ENCODE assay signal across 7 cellular contexts in genomic region chr13:20191902-20192469, GRCh38. TPM values are rescaled to one million over a fixed set of nuclear protein-coding genes. Genes with fewer than 3 reads are reported as not detected.
DNase-seq lines count a peak whose midpoint lies in the region; ATAC-seq, FAIRE-seq and TF ChIP-seq lines count a peak whose summit lies in the region.

No MANE protein-coding gene starts in this region.

- FAIRE-seq in endothelial cell of umbilical vein (lab: Jason Lieb, UNC) = no peak

- ATAC-seq in naive B cell (ENCODE audit: low read depth in 2 of 2) = peak in 1 of 2 donors; percentile 26
- ATAC-seq in GM21367 (IDR thresholded peaks at IDR 0.05; ENCODE audit: unreplicated experiment) = no peak

- no peak for TF ChIP-seq EP300 in SK-N-SH (IDR thresholded peaks at IDR 0.05; ENCODE audit: borderline replicate concordance in 1 of 2, low read depth in 1 of 2, low read length in 1 of 2)

- H3K4me3 Mint-ChIP-seq in naive B cell = peak overlapping the region; percentile 67 to 90 (median 78)

- TF ChIP-seq CTCF in SK-N-SH (IDR thresholded peaks at IDR 0.05) = no peak
- TF ChIP-seq CTCF in endothelial cell of umbilical vein (IDR thresholded peaks at IDR 0.05; ENCODE audit: extremely low read depth in 1 of 2, insufficient read depth in 1 of 2, low read depth in 1 of 2, low read length in 2 of 2) = no peak

- no peaks in the 10 kb centered on the region for H4K20me1 ChIP-seq in GM23248 (ENCODE audit: insufficient read depth)
- H4K20me1 ChIP-seq in SK-N-SH (ENCODE audit: insufficient read depth) = 0 out of 2 replicates have a peak, but pooled peaks cover 4% of the 10 kb centered on the region
- no peaks in the 10 kb centered on the region for H4K20me1 ChIP-seq in endothelial cell of umbilical vein (replicated peaks; ENCODE audit: control insufficient read depth, extremely low read depth, insufficient read depth, low read length)

- dilution Hi-C loops in endothelial cell of umbilical vein (cut with MboI; ENCODE audit: extremely low pct_ligation_motif_present, low sequenced_read_pairs) = no loop called here

- H3K9me1 ChIP-seq in endothelial cell of umbilical vein (replicated peaks; ENCODE audit: control insufficient read depth, extremely low read depth, insufficient read depth, low read length) = no peaks in the 10 kb centered on the region

- peak overlapping the region; percentile 67; the same call in 1 of the 2 replicates for H2AFZ ChIP-seq in GM23248
- H2AFZ ChIP-seq in SK-N-SH (ENCODE audit: low read depth) = peak overlapping the region; percentile 62
- peak overlapping the region; percentile 20 for H2AFZ ChIP-seq in endothelial cell of umbilical vein (ENCODE audit: low read depth, low read length)

- in situ Hi-C loops in GM23248 (cut with MboI) = loop anchor here (10.0 to 25.0 kb wide), 3 partner anchors 293 to 645 kb away; no protein-coding TSS in a partner anchor

- H3K27me3 ChIP-seq in GM23248 (replicated peaks; ENCODE audit: insufficient read depth) (peaks cover 40% of the 10 kb centered on the region), SK-N-SH (ENCODE audit: insufficient read depth) (peaks cover 76% of the 10 kb centered on the region), endothelial cell of umbilical vein (ENCODE audit: control insufficient read depth in 2 of 2, insufficient read depth in 2 of 2, low read length in 2 of 2) (peaks cover 66 to 78% of the 10 kb centered on the region in 2 experiments)

- H3K9me2 ChIP-seq in GM23248 (ENCODE audit: insufficient read depth) = no peaks in the 10 kb centered on the region
- H3K9me2 ChIP-seq in SK-N-SH = no peaks in the 10 kb centered on the region

- H3K27ac ChIP-seq in GM23248 = no peak overlapping the region
- H3K27ac ChIP-seq in SK-N-SH (ENCODE audit: low read depth in 2 of 2, low read length in 1 of 2) = no peak overlapping the region
- no peak overlapping the region for H3K27ac ChIP-seq in endothelial cell of umbilical vein (ENCODE audit: insufficient read depth, low read depth, low read length)

- POLR2A ChIA-PET in SK-N-SH (lab: Yijun Ruan, JAX) (no interaction called here), endothelial cell of umbilical vein (lab: Charles Lee) (no interaction called here)

- H3K79me2 ChIP-seq in GM23248 (ENCODE audit: insufficient read depth) (no peaks in the 10 kb centered on the region), SK-N-SH (ENCODE audit: insufficient read depth) (no peaks in the 10 kb centered on the region), endothelial cell of umbilical vein (ENCODE audit: control insufficient read depth, insufficient read depth, low read length) (no peaks in the 10 kb centered on the region)

- H3K27ac Mint-ChIP-seq in naive B cell = no peak overlapping the region

- TF ChIP-seq POLR2A in endothelial cell of umbilical vein (IDR thresholded peaks at IDR 0.05; ENCODE audit: low read depth, low read length) = no peak

- H3K9me3 Mint-ChIP-seq in naive B cell = peaks cover 0 to 2% (median 0%) of the 10 kb centered on the region in 7 donors

- intact Hi-C loops in endothelial cell of umbilical vein (cut with micrococcal nuclease) = no loop called here

- no peaks in the 10 kb centered on the region for H3K9me3 ChIP-seq in GM23248 (ENCODE audit: low read depth)
- H3K9me3 ChIP-seq in SK-N-SH = no peaks in the 10 kb centered on the region
- H3K9me3 ChIP-seq in endothelial cell of umbilical vein (replicated peaks; ENCODE audit: control insufficient read depth, insufficient read depth, low read length) = no peaks in the 10 kb centered on the region

- H3K4me2 ChIP-seq in GM23248 (ENCODE audit: unreplicated experiment) (peak overlapping the region; percentile 65), SK-N-SH (peak overlapping the region; percentile 80), endothelial cell of umbilical vein (ENCODE audit: insufficient read depth, low read length) (peak overlapping the region; percentile 33)

- no peaks in the 10 kb centered on the region for H3K36me3 ChIP-seq in GM23248 (ENCODE audit: low read depth)
- H3K36me3 ChIP-seq in SK-N-SH (replicated peaks in 1 of 2; ENCODE audit: control insufficient read depth in 1 of 2, insufficient read depth in 2 of 2, low read length in 1 of 2) = no peaks in the 10 kb centered on the region
- no peaks in the 10 kb centered on the region for H3K36me3 ChIP-seq in endothelial cell of umbilical vein (ENCODE audit: control insufficient read depth in 2 of 2, extremely low read depth in 1 of 2, insufficient read depth in 2 of 2, low read length in 2 of 2)

- peaks cover 19 to 22% (median 20%) of the 10 kb centered on the region in 3 donors for H3K4me1 Mint-ChIP-seq in naive B cell

- H3K4me3 ChIP-seq in GM23248 (peak overlapping the region; percentile 62), SK-N-SH (ENCODE audit: low read depth in 2 of 2, low read length in 1 of 2) (peak overlapping the region; percentile 25 to 53), endothelial cell of umbilical vein (replicated peaks in 1 of 3; ENCODE audit: insufficient read depth in 1 of 3, low read depth in 1 of 3, low read length in 3 of 3) (peak overlapping the region in 1 of 3 experiments; percentile 31)

- WGBS in GM23248 (ENCODE audit: low coverage in 1 of 2, low lambda C conversion rate in 2 of 2, missing lambda C conversion rate in 2 of 2), 2 experiments = 34 to 39% methylated on average over 31 to 36 of the region's 36 CpGs
- 18% methylated on average over 18 of the region's 36 CpGs for WGBS in SK-N-SH (ENCODE audit: low lambda C conversion rate)

- peaks cover 51 to 59% (median 55%) of the 10 kb centered on the region in 3 donors for H3K27me3 Mint-ChIP-seq in naive B cell

- no TSS peak for BruUV-seq in endothelial cell of umbilical vein (replicated peaks; lab: Mats Ljungman, UMichigan)

- H3K4me1 ChIP-seq in GM23248 (ENCODE audit: insufficient read depth) (peaks cover 22% of the 10 kb centered on the region), SK-N-SH (ENCODE audit: control insufficient read depth in 1 of 2, insufficient read depth in 2 of 2, low read depth in 1 of 2, low read length in 1 of 2) (peaks cover 4 to 11% of the 10 kb centered on the region in 2 experiments; a peak in 1 of 4 replicates), endothelial cell of umbilical vein (ENCODE audit: control insufficient read depth, extremely low read depth, insufficient read depth, low read length) (no peaks in the 10 kb centered on the region)

- peak; percentile 41 for DNase-seq in GM23248
- DNase-seq in SK-N-SH = no peak
- no peak for DNase-seq in endothelial cell of umbilical vein (ENCODE audit: low read depth, low spot score)
- DNase-seq in naive B cell = no peak
- no peak for DNase-seq in NCI-H510A (lab: John Stamatoyannopoulos, UW)
- no peak for DNase-seq in MV-4-11 (lab: John Stamatoyannopoulos, UW)

- TF ChIP-seq RAD21 in SK-N-SH (IDR thresholded peaks at IDR 0.05; ENCODE audit: low read length) = no peak

- H3K9ac ChIP-seq in GM23248 (no peak overlapping the region), SK-N-SH (no peak overlapping the region), endothelial cell of umbilical vein (replicated peaks; ENCODE audit: extremely low read depth, insufficient read depth, low read length) (no peak overlapping the region)

- no peaks in the 10 kb centered on the region for H3K36me3 Mint-ChIP-seq in naive B cell

- H3F3A ChIP-seq in GM23248 (ENCODE audit: insufficient read depth) (peaks cover 24% of the 10 kb centered on the region), SK-N-SH (replicated peaks; ENCODE audit: insufficient read depth) (peaks cover 9% of the 10 kb centered on the region)

- CTCF ChIA-PET in SK-N-SH (lab: Yijun Ruan, JAX) (interaction anchor here (0.9 to 2.6 kb wide), 4 partner anchors 9 to 752 kb away, joined by 3 to 15 read pairs (median 4); no protein-coding TSS in a partner anchor), endothelial cell of umbilical vein (lab: Charles Lee) (interaction anchor here (0.6 to 1.6 kb wide), 2 partner anchors 9 to 733 kb away, joined by 3 to 4 read pairs; no protein-coding TSS in a partner anchor)

RNA-seq across cellular contexts. Expression of gene GJB2, which starts 0.8 kb away (rescaled TPM):
- total RNA-seq in GM23248 (2014; rRNA removed; shearing (Covaris generic)) = 0.11 and 0.25 TPM in 2 replicates
- polyA plus RNA-seq in GM23248 (2016; fragmentation: Nextera tagmentation; extraction: Ambion mirVana) = 0.16 and 0.20 TPM in 2 replicates
- not detected in 2 replicates for polyA plus RNA-seq in SK-N-SH (2012; rRNA removed)
- polyA plus RNA-seq in SK-N-SH (2012; cell fraction: cytosol; rRNA removed) = 0.03 TPM in 2 replicates
- 0.04 and 0.14 TPM in 2 replicates for polyA plus RNA-seq in SK-N-SH (2012; cell fraction: nucleus; rRNA removed)
- not detected in 2 replicates for total RNA-seq in endothelial cell of umbilical vein
- polyA plus RNA-seq in endothelial cell of umbilical vein = not detected in 2 replicates
- not detected in 2 replicates for polyA plus RNA-seq in endothelial cell of umbilical vein (2011; cell fraction: cytosol; rRNA removed)
- polyA plus RNA-seq in endothelial cell of umbilical vein (2011; cell fraction: nucleus; rRNA removed) = not detected in 2 replicates
- not detected in 2 replicates for polyA plus RNA-seq in endothelial cell of umbilical vein (2012)
- not detected in 2 replicates for polyA minus RNA-seq in endothelial cell of umbilical vein
- polyA minus RNA-seq in endothelial cell of umbilical vein (2011; cell fraction: cytosol; rRNA and poly(A)+ RNA removed) = not detected
- polyA minus RNA-seq in endothelial cell of umbilical vein (2011; cell fraction: nucleus; rRNA and poly(A)+ RNA removed) = not detected in 2 replicates
- polyA plus RNA-seq in naive B cell (ENCODE audit: low read depth in 6 of 6) = not detected

RNA-seq across cellular contexts. Expression of gene GJA3, which starts 31.1 kb away (rescaled TPM):
- 5.5 and 5.8 TPM in 2 replicates for total RNA-seq in GM23248 (2014; rRNA removed; shearing (Covaris generic))
- polyA plus RNA-seq in GM23248 (2016; fragmentation: Nextera tagmentation; extraction: Ambion mirVana) (1.9 and 2.1 TPM in 2 replicates), SK-N-SH (2012; rRNA removed) (not detected in 2 replicates), endothelial cell of umbilical vein (not detected in 2 replicates), naive B cell (ENCODE audit: low read depth in 6 of 6) (under 1 TPM in 3 of 6 donors, not detected in 3; 0.13 to 0.25 (median 0.14) TPM)
- not detected in 2 replicates for polyA plus RNA-seq in SK-N-SH (2012; cell fraction: cytosol; rRNA removed)
- not detected in 2 replicates for polyA plus RNA-seq in SK-N-SH (2012; cell fraction: nucleus; rRNA removed)
- total RNA-seq in endothelial cell of umbilical vein = not detected in 2 replicates
- polyA plus RNA-seq in endothelial cell of umbilical vein (2011; cell fraction: cytosol; rRNA removed) = not detected in 2 replicates
- polyA plus RNA-seq in endothelial cell of umbilical vein (2011; cell fraction: nucleus; rRNA removed) = not detected in 2 replicates
- polyA plus RNA-seq in endothelial cell of umbilical vein (2012) = not detected in 2 replicates
- not detected in 2 replicates for polyA minus RNA-seq in endothelial cell of umbilical vein
- polyA minus RNA-seq in endothelial cell of umbilical vein (2011; cell fraction: cytosol; rRNA and poly(A)+ RNA removed) = not detected
- not detected in 2 replicates for polyA minus RNA-seq in endothelial cell of umbilical vein (2011; cell fraction: nucleus; rRNA and poly(A)+ RNA removed)

RNA-seq across cellular contexts. Expression of gene GJB6, which starts 40.1 kb away (rescaled TPM):
- not detected in 2 replicates for total RNA-seq in GM23248 (2014; rRNA removed; shearing (Covaris generic))
- not detected in 2 replicates for polyA plus RNA-seq in GM23248 (2016; fragmentation: Nextera tagmentation; extraction: Ambion mirVana)
- not detected in 2 replicates for polyA plus RNA-seq in SK-N-SH (2012; rRNA removed)
- polyA plus RNA-seq in SK-N-SH (2012; cell fraction: cytosol; rRNA removed) = not detected in 2 replicates
- polyA plus RNA-seq in SK-N-SH (2012; cell fraction: nucleus; rRNA removed) = not detected in 2 replicates
- not detected in 2 replicates for total RNA-seq in endothelial cell of umbilical vein
- not detected in 2 replicates for polyA plus RNA-seq in endothelial cell of umbilical vein
- polyA plus RNA-seq in endothelial cell of umbilical vein (2011; cell fraction: cytosol; rRNA removed) = not detected in 2 replicates
- polyA plus RNA-seq in endothelial cell of umbilical vein (2011; cell fraction: nucleus; rRNA removed) = not detected in 2 replicates
- not detected in 2 replicates for polyA plus RNA-seq in endothelial cell of umbilical vein (2012)
- polyA minus RNA-seq in endothelial cell of umbilical vein = not detected in 2 replicates
- not detected for polyA minus RNA-seq in endothelial cell of umbilical vein (2011; cell fraction: cytosol; rRNA and poly(A)+ RNA removed)
- not detected in 2 replicates for polyA minus RNA-seq in endothelial cell of umbilical vein (2011; cell fraction: nucleus; rRNA and poly(A)+ RNA removed)
- polyA plus RNA-seq in naive B cell (ENCODE audit: low read depth in 6 of 6) = 1 to 10 TPM in 2 of 6 donors, not detected in 4; 2.0 to 3.4 TPM
